In the genomic region with DNA sequence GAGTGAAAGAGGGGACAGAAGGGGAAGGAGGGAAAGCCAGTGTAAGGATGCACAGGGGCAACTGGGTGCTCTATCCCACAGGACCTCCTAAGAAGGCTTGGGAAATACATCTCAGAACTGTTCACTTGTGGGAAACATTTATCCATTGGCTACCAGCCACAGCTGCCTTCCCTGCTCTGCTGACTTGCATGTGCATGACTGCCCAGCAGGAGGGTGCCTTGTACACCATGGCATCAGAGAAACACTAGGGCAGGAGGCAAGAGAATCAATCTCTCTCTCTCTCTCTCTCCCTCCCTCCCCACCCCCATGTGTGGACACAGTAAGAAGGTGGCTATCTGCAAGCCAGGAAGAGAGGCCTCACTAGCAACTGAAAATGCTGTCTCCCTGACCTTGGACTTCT, we compare ENCODE assay signal across 1 cellular context.
TF ChIP-seq lines count a peak whose summit lies in the region.

No MANE protein-coding gene starts in this region.

TF ChIP-seq in GM23338, 12 proteins besides CTCF, POLR2A, EP300 and RAD21 (continued from another document):
- TF ChIP-seq, protein P1, sequence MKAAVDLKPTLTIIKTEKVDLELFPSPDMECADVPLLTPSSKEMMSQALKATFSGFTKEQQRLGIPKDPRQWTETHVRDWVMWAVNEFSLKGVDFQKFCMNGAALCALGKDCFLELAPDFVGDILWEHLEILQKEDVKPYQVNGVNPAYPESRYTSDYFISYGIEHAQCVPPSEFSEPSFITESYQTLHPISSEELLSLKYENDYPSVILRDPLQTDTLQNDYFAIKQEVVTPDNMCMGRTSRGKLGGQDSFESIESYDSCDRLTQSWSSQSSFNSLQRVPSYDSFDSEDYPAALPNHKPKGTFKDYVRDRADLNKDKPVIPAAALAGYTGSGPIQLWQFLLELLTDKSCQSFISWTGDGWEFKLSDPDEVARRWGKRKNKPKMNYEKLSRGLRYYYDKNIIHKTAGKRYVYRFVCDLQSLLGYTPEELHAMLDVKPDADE (IDR thresholded peaks at IDR 0.05) = no peak
- TF ChIP-seq EZH2phosphoT487 (IDR thresholded peaks at IDR 0.05; ENCODE audit: unreplicated experiment) (no peak), EZH2 (IDR thresholded peaks at IDR 0.05; ENCODE audit: low read depth, unreplicated experiment) (no peak), ZNF331 (CRISPR knock-in tag; IDR thresholded peaks at IDR 0.05; ENCODE audit: low read depth) (no peak), STAT1 (IDR thresholded peaks at IDR 0.05; ENCODE audit: unreplicated experiment) (no peak), POLR2AphosphoS5 (IDR thresholded peaks at IDR 0.05; ENCODE audit: low read depth) (no peak), NANOG (IDR thresholded peaks at IDR 0.05; ENCODE audit: borderline replicate concordance) (no peak), CREB1 (CRISPR knock-in tag; IDR thresholded peaks at IDR 0.05; ENCODE audit: low read depth) (no peak), ZNF114 (CRISPR knock-in tag; IDR thresholded peaks at IDR 0.05) (no peak), JUNB (IDR thresholded peaks at IDR 0.05; ENCODE audit: unreplicated experiment) (no peak)
- TF ChIP-seq, protein P2, sequence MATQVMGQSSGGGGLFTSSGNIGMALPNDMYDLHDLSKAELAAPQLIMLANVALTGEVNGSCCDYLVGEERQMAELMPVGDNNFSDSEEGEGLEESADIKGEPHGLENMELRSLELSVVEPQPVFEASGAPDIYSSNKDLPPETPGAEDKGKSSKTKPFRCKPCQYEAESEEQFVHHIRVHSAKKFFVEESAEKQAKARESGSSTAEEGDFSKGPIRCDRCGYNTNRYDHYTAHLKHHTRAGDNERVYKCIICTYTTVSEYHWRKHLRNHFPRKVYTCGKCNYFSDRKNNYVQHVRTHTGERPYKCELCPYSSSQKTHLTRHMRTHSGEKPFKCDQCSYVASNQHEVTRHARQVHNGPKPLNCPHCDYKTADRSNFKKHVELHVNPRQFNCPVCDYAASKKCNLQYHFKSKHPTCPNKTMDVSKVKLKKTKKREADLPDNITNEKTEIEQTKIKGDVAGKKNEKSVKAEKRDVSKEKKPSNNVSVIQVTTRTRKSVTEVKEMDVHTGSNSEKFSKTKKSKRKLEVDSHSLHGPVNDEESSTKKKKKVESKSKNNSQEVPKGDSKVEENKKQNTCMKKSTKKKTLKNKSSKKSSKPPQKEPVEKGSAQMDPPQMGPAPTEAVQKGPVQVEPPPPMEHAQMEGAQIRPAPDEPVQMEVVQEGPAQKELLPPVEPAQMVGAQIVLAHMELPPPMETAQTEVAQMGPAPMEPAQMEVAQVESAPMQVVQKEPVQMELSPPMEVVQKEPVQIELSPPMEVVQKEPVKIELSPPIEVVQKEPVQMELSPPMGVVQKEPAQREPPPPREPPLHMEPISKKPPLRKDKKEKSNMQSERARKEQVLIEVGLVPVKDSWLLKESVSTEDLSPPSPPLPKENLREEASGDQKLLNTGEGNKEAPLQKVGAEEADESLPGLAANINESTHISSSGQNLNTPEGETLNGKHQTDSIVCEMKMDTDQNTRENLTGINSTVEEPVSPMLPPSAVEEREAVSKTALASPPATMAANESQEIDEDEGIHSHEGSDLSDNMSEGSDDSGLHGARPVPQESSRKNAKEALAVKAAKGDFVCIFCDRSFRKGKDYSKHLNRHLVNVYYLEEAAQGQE (IDR thresholded peaks at IDR 0.05; ENCODE audit: unreplicated experiment) = no peak
